In genomic region chr11:68032003-68032402, GRCh38 we compare ENCODE assay signal across 11 cellular contexts. TPM values are rescaled to one million over a fixed set of nuclear protein-coding genes. Genes with fewer than 3 reads are reported as not detected.
DNase-seq lines count a peak whose midpoint lies in the region; ATAC-seq, FAIRE-seq and TF ChIP-seq lines count a peak whose summit lies in the region.
"Had no signal": no experiment of that assay in that cellular context is flagged by ENCODE, and none has a peak within 500 bp of the region (broad histone marks: within the 10 kb centered on the region; RNA-seq: fewer than 3 reads in every experiment).

No MANE protein-coding gene starts in this region.

- TF ChIP-seq CTCF in KMS-11 (conservative IDR thresholded peaks at IDR 0.05; ENCODE audit: low read depth, low read length) (no peak), GM12878 (IDR thresholded peaks at IDR 0.05 in 2 of 3, conservative IDR thresholded peaks at IDR 0.05 in 1 of 3; ENCODE audit: control insufficient read depth in 2 of 3, extremely low read depth in 1 of 3, insufficient read depth in 1 of 3, low read depth in 3 of 3, low read length in 3 of 3) (no peak)

- peaks cover 0 to 3% of the 10 kb centered on the region in 2 donors for H3K27me3 Mint-ChIP-seq in CD8-positive, alpha-beta memory T cell
- no peaks in the 10 kb centered on the region for H3K27me3 Mint-ChIP-seq in natural killer cell treated with Interleukin-12 subunit alpha and Interleukin-12 subunit beta and Interleukin-15 and Interleukin-18, amount 100 ng/mL, for 72 hours

- H3K79me2 ChIP-seq in KMS-11 (ENCODE audit: insufficient read depth, low read depth) (peaks cover 14% of the 10 kb centered on the region; the same call in 1 of the 2 replicates), GM12878 (ENCODE audit: control insufficient read depth, insufficient read depth, low read length) (peaks cover 18% of the 10 kb centered on the region)

- H3K9ac ChIP-seq in KMS-11 (no peak overlapping the region), GM12878 (ENCODE audit: control insufficient read depth, insufficient read depth, low read length) (peak overlapping the region; percentile 99)

- CTCF ChIA-PET in CD8-positive, alpha-beta memory T cell (lab: Charles Lee) = no interaction called here
- CTCF ChIA-PET in GM12878 (lab: Yijun Ruan, JAX) = interaction anchor here (1.7 to 1.8 kb wide), 2 partner anchors 9 to 22 kb away, joined by 3 to 4 read pairs; partner anchors contain the start of gene ALDH3B1

- peak overlapping the region; percentile 72 to 99 (median 93) for H3K4me3 Mint-ChIP-seq in CD8-positive, alpha-beta memory T cell
- H3K4me3 Mint-ChIP-seq in natural killer cell treated with Interleukin-12 subunit alpha and Interleukin-12 subunit beta and Interleukin-15 and Interleukin-18, amount 100 ng/mL, for 72 hours = peak overlapping the region; percentile 87

- WGBS in GM12878 (ENCODE audit: insufficient coverage, insufficient replicate concordance, low lambda C conversion rate, missing lambda C conversion rate) = 87% methylated on average over 9 of the region's 9 CpGs

- POLR2A ChIA-PET in CD8-positive, alpha-beta memory T cell (lab: Charles Lee) = interaction anchor here (2.6 kb wide), 1 partner anchor 9 kb away, joined by 7 read pairs; no protein-coding TSS in a partner anchor
- POLR2A ChIA-PET in GM12878 (lab: Charles Lee) = no interaction called here

- no peak for TF ChIP-seq RAD21 in GM12878 (IDR thresholded peaks at IDR 0.05; ENCODE audit: insufficient read depth, low read depth, low read length)

- peak overlapping the region; percentile 48 to 96 (median 71) for H3K27ac Mint-ChIP-seq in CD8-positive, alpha-beta memory T cell
- peak overlapping the region; percentile 93 to 96 for H3K27ac Mint-ChIP-seq in natural killer cell treated with Interleukin-12 subunit alpha and Interleukin-12 subunit beta and Interleukin-15 and Interleukin-18, amount 100 ng/mL, for 72 hours

- in situ Hi-C loops in GM12878 (cut with MboI) = no loop called here

- H2AFZ ChIP-seq in KMS-11 (ENCODE audit: low read depth) (no peak overlapping the region), GM12878 (ENCODE audit: control insufficient read depth, low read depth, low read length) (no peak overlapping the region)

- H3K4me1 ChIP-seq in CD8-positive, alpha-beta memory T cell (ENCODE audit: insufficient read depth, low read length) = peaks cover 24% of the 10 kb centered on the region
- H3K4me1 ChIP-seq in KMS-11 (ENCODE audit: low read depth, poor library complexity, severe bottlenecking) (peaks cover 10% of the 10 kb centered on the region), GM12878 (ENCODE audit: control insufficient read depth, insufficient read depth, low read length) (peaks cover 14% of the 10 kb centered on the region)

- H4K20me1 ChIP-seq in KMS-11 (ENCODE audit: insufficient read depth) (no peaks in the 10 kb centered on the region), GM12878 (ENCODE audit: control insufficient read depth, insufficient read depth) (no peaks in the 10 kb centered on the region)

- peaks cover 0 to 32% (median 0%) of the 10 kb centered on the region in 3 donors for H3K36me3 Mint-ChIP-seq in CD8-positive, alpha-beta memory T cell
- no peaks in the 10 kb centered on the region for H3K36me3 Mint-ChIP-seq in natural killer cell treated with Interleukin-12 subunit alpha and Interleukin-12 subunit beta and Interleukin-15 and Interleukin-18, amount 100 ng/mL, for 72 hours

- H3K27ac ChIP-seq in CD8-positive, alpha-beta memory T cell (ENCODE audit: low read depth, low read length) = no peak overlapping the region
- H3K27ac ChIP-seq in KMS-11 = no peak overlapping the region
- no peak overlapping the region for H3K27ac ChIP-seq in GM12878 (ENCODE audit: control insufficient read depth, insufficient read depth)

- peaks cover 12% of the 10 kb centered on the region for H3K36me3 ChIP-seq in CD8-positive, alpha-beta memory T cell (ENCODE audit: insufficient read depth, low read length)
- H3K36me3 ChIP-seq in KMS-11 (ENCODE audit: insufficient read depth) (no peaks in the 10 kb centered on the region), GM12878 (ENCODE audit: control insufficient read depth in 2 of 2, insufficient read depth in 2 of 2, low read length in 1 of 2) (peaks cover 3 to 15% of the 10 kb centered on the region in 2 experiments; a peak in 3 of 4 replicates)

- peak overlapping the region; percentile 72 for H3K4me3 ChIP-seq in CD8-positive, alpha-beta memory T cell (ENCODE audit: low read length)
- H3K4me3 ChIP-seq in KMS-11 (IDR thresholded peaks at IDR 0.05; ENCODE audit: insufficient read depth, low read depth, low read length) = no peak overlapping the region
- H3K4me3 ChIP-seq in GM12878 = peak overlapping the region; percentile 89; the same call in 1 of the 2 replicates

- H3K4me1 Mint-ChIP-seq in CD8-positive, alpha-beta memory T cell = peaks cover 18 to 33% (median 22%) of the 10 kb centered on the region in 3 donors
- peaks cover 19 to 33% of the 10 kb centered on the region in 2 donors for H3K4me1 Mint-ChIP-seq in natural killer cell treated with Interleukin-12 subunit alpha and Interleukin-12 subunit beta and Interleukin-15 and Interleukin-18, amount 100 ng/mL, for 72 hours (ENCODE audit: low read depth in 2 of 2)

- no peaks in the 10 kb centered on the region for H3K9me3 ChIP-seq in CD8-positive, alpha-beta memory T cell (ENCODE audit: low read length)
- no peaks in the 10 kb centered on the region for H3K9me3 ChIP-seq in GM12878 (replicated peaks; ENCODE audit: control insufficient read depth, insufficient read depth, low read length)
- H3K9me3 ChIP-seq: neutrophil had no signal

- peak overlapping the region; percentile 66 for H3K4me2 ChIP-seq in KMS-11
- peak overlapping the region; percentile 89 for H3K4me2 ChIP-seq in GM12878 (ENCODE audit: control insufficient read depth, insufficient read depth)

- no peaks in the 10 kb centered on the region for H3K9me3 Mint-ChIP-seq in CD8-positive, alpha-beta memory T cell
- H3K9me3 Mint-ChIP-seq in natural killer cell treated with Interleukin-12 subunit alpha and Interleukin-12 subunit beta and Interleukin-15 and Interleukin-18, amount 100 ng/mL, for 72 hours = no peaks in the 10 kb centered on the region

- no peaks in the 10 kb centered on the region for H3K27me3 ChIP-seq in CD8-positive, alpha-beta memory T cell (ENCODE audit: insufficient read depth, low read length, poor library complexity, severe bottlenecking)
- no peaks in the 10 kb centered on the region for H3K27me3 ChIP-seq in KMS-11 (ENCODE audit: insufficient read depth, low read depth)
- no peaks in the 10 kb centered on the region for H3K27me3 ChIP-seq in GM12878 (replicated peaks in 1 of 2; ENCODE audit: control insufficient read depth in 2 of 2, insufficient read depth in 2 of 2, low read length in 1 of 2)
- H3K27me3 ChIP-seq: neutrophil had no signal

- RAD21 ChIA-PET in GM12878 (lab: Charles Lee; ENCODE audit: unreplicated experiment) = no interaction called here

- no peak for TF ChIP-seq POLR2A in GM12878 (IDR thresholded peaks at IDR 0.05; ENCODE audit: low read depth, low read length)

- no TSS peak for BruUV-seq in GM12878 (replicated peaks; lab: Mats Ljungman, UMichigan)

- ATAC-seq in GM12878 = no peak
- no peak for ATAC-seq in natural killer cell treated with Interleukin-12 subunit alpha and Interleukin-12 subunit beta and Interleukin-15 and Interleukin-18, amount 100 ng/mL, for 72 hours

- intact Hi-C loops in GM12878 (cut with micrococcal nuclease; ENCODE audit: unreplicated experiment) = loop anchor here (5.0 kb wide), 1 partner anchor 85 kb away; no protein-coding TSS in a partner anchor

- DNase-seq in CD8-positive, alpha-beta memory T cell = no peak
- no peak for DNase-seq in GM12878 (ENCODE audit: low read depth, low spot score)
- DNase-seq in natural killer cell treated with Interleukin-12 subunit alpha and Interleukin-12 subunit beta and Interleukin-15 and Interleukin-18, amount 100 ng/mL, for 72 hours (ENCODE audit: low spot score) = no peak
- no peak for DNase-seq in mucosa of gallbladder (ENCODE audit: low spot score)
- no peak for DNase-seq in AG08396 (ENCODE audit: low spot score)
- no peak for DNase-seq in NCI-H82 treated with DMSO at 0.1 percent for 48 hours (lab: John Stamatoyannopoulos, UW; ENCODE audit: unreplicated experiment)
- no peak for DNase-seq in SHP77 (lab: John Stamatoyannopoulos, UW)
- DNase-seq: activated gamma-delta T cell treated with Interleukin-2 at 50 U/mL for 16 hours, NCI-H1417 treated with DMSO at 0.1 percent for 48 hours had no signal

- no peak for FAIRE-seq in GM12878 (lab: Jason Lieb, UNC)

- SMC1A ChIA-PET in GM12878 (lab: Charles Lee; ENCODE audit: uncharacterized antibody, unreplicated experiment) = interaction anchor here (1.0 kb wide), 1 partner anchor 45 kb away, joined by 4 read pairs; no protein-coding TSS in a partner anchor

- TF ChIP-seq EP300 in GM12878 (IDR thresholded peaks at IDR 0.05; ENCODE audit: borderline replicate concordance in 1 of 2, control insufficient read depth in 1 of 2, low read depth in 2 of 2, low read length in 2 of 2) = no peak

RNA-seq across cellular contexts. Expression of gene NDUFS8, which starts 1.5 kb away (rescaled TPM):
- 100 to 1,000 TPM; 132 to 140 TPM for total RNA-seq in CD8-positive, alpha-beta memory T cell
- 170 TPM for polyA plus RNA-seq in CD8-positive, alpha-beta memory T cell
- total RNA-seq in GM12878 (2013; cell fraction: nucleolus; rRNA removed) = 26.5 and 35.4 TPM in 2 replicates
- total RNA-seq in GM12878 (2014; rRNA removed) (224 and 238 TPM in 2 replicates), GM12878 (2014; rRNA removed; fragmentation: Illumina TruSeq; extraction: Trizol) (67.9 and 69.2 TPM in 2 replicates), GM12878 (2021) (169 and 176 TPM in 2 replicates), mucosa of gallbladder (168 TPM)
- 53.0 TPM for polyA plus RNA-seq in GM12878 (2011; ENCODE audit: low read depth)
- polyA plus RNA-seq in GM12878 (2011; rRNA removed) (17.7 and 41.5 TPM in 2 replicates), GM12878 (2014; fragmentation: Illumina TruSeq; extraction: Trizol) (13.1 and 44.4 TPM in 2 replicates), GM12878 (2014; fragmentation: Nextera tagmentation; extraction: Ambion mirVana) (10 to 100 TPM; 17.6 to 71.2 TPM), GM12878 (2014; rRNA removed) (214 and 239 TPM in 2 replicates), GM12878 (2016; fragmentation: Nextera tagmentation; extraction: Ambion mirVana) (100 to 1,000 TPM; 300 to 308 TPM)
- 87.4 and 156 TPM in 2 replicates for polyA plus RNA-seq in GM12878 (2011; cell fraction: cytosol; rRNA removed)
- polyA plus RNA-seq in GM12878 (2011; cell fraction: nucleus; rRNA removed) = 97.0 and 109 TPM in 2 replicates
- 86.6 and 93.3 TPM in 2 replicates for polyA plus RNA-seq in GM12878 (2012)
- 41.8 and 80.4 TPM in 2 replicates for polyA minus RNA-seq in GM12878 (2011; rRNA and poly(A)+ RNA removed)
- 42.0 and 51.3 TPM in 2 replicates for polyA minus RNA-seq in GM12878 (2011; cell fraction: cytosol; rRNA and poly(A)+ RNA removed)
- 30.9 and 54.5 TPM in 2 replicates for polyA minus RNA-seq in GM12878 (2011; cell fraction: nucleus; rRNA and poly(A)+ RNA removed)
- 100 to 1,000 TPM; 124 to 143 TPM for total RNA-seq in natural killer cell treated with Interleukin-12 subunit alpha and Interleukin-12 subunit beta and Interleukin-15 and Interleukin-18, amount 100 ng/mL, for 72 hours

RNA-seq across cellular contexts. Expression of gene TCIRG1, which starts 6.8 kb away (rescaled TPM):
- 100 to 1,000 TPM; 108 to 126 TPM for total RNA-seq in CD8-positive, alpha-beta memory T cell
- polyA plus RNA-seq in CD8-positive, alpha-beta memory T cell = 48.1 TPM
- total RNA-seq in GM12878 (2013; cell fraction: nucleolus; rRNA removed) = 287 and 325 TPM in 2 replicates
- 143 and 166 TPM in 2 replicates for total RNA-seq in GM12878 (2014; rRNA removed)
- total RNA-seq in GM12878 (2014; rRNA removed; fragmentation: Illumina TruSeq; extraction: Trizol) = 18.9 and 20.4 TPM in 2 replicates
- 173 and 179 TPM in 2 replicates for total RNA-seq in GM12878 (2021)
- polyA plus RNA-seq in GM12878 (2011; ENCODE audit: low read depth) = 40.2 TPM
- polyA plus RNA-seq in GM12878 (2011; rRNA removed) = 20.8 and 51.2 TPM in 2 replicates
- polyA plus RNA-seq in GM12878 (2011; cell fraction: cytosol; rRNA removed) = 73.7 and 130 TPM in 2 replicates
- 2,133 and 2,164 TPM in 2 replicates for polyA plus RNA-seq in GM12878 (2011; cell fraction: nucleus; rRNA removed)
- polyA plus RNA-seq in GM12878 (2012) = 133 and 152 TPM in 2 replicates
- 3.0 and 18.6 TPM in 2 replicates for polyA plus RNA-seq in GM12878 (2014; fragmentation: Illumina TruSeq; extraction: Trizol)
- polyA plus RNA-seq in GM12878 (2014; fragmentation: Nextera tagmentation; extraction: Ambion mirVana) = 1 to 10 TPM in 1 of 2 experiments, under 1 TPM in 1; 0.76 to 7.5 TPM
- polyA plus RNA-seq in GM12878 (2014; rRNA removed) = 218 and 238 TPM in 2 replicates
- polyA plus RNA-seq in GM12878 (2016; fragmentation: Nextera tagmentation; extraction: Ambion mirVana) = 100 to 1,000 TPM; 124 to 148 TPM
- polyA minus RNA-seq in GM12878 (2011; rRNA and poly(A)+ RNA removed) = 36.7 and 83.1 TPM in 2 replicates
- polyA minus RNA-seq in GM12878 (2011; cell fraction: cytosol; rRNA and poly(A)+ RNA removed) = 30.3 and 36.8 TPM in 2 replicates
- polyA minus RNA-seq in GM12878 (2011; cell fraction: nucleus; rRNA and poly(A)+ RNA removed) = 200 and 263 TPM in 2 replicates
- total RNA-seq in natural killer cell treated with Interleukin-12 subunit alpha and Interleukin-12 subunit beta and Interleukin-15 and Interleukin-18, amount 100 ng/mL, for 72 hours = 100 to 1,000 TPM; 354 to 380 TPM
- total RNA-seq in mucosa of gallbladder = 151 TPM

RNA-seq across cellular contexts. Expression of gene ALDH3B1, which starts 21.9 kb away (rescaled TPM):
- total RNA-seq in CD8-positive, alpha-beta memory T cell = under 1 TPM; 0.20 to 0.33 TPM
- polyA plus RNA-seq in CD8-positive, alpha-beta memory T cell = 0.12 TPM
- not detected in 2 replicates for total RNA-seq in GM12878 (2013; cell fraction: nucleolus; rRNA removed)
- total RNA-seq in GM12878 (2014; rRNA removed) (0.17 and 0.60 TPM in 2 replicates), GM12878 (2014; rRNA removed; fragmentation: Illumina TruSeq; extraction: Trizol) (0.18 TPM in 1 of 2 replicates, not detected in the other), GM12878 (2021) (0.32 TPM in 1 of 2 replicates, not detected in the other), mucosa of gallbladder (34.8 TPM)
- not detected for polyA plus RNA-seq in GM12878 (2011; ENCODE audit: low read depth)
- polyA plus RNA-seq in GM12878 (2011; rRNA removed) (not detected in 2 replicates), GM12878 (2014; fragmentation: Illumina TruSeq; extraction: Trizol) (0.04 TPM in 1 of 2 replicates, not detected in the other), GM12878 (2014; fragmentation: Nextera tagmentation; extraction: Ambion mirVana) (under 1 TPM; 0.03 to 0.13 TPM), GM12878 (2014; rRNA removed) (0.19 and 0.23 TPM in 2 replicates), GM12878 (2016; fragmentation: Nextera tagmentation; extraction: Ambion mirVana) (under 1 TPM in 1 of 2 experiments, not detected in 1; 0.37 TPM)
- polyA plus RNA-seq in GM12878 (2011; cell fraction: cytosol; rRNA removed) = 0.01 TPM in 1 of 2 replicates, not detected in the other
- not detected in 2 replicates for polyA plus RNA-seq in GM12878 (2011; cell fraction: nucleus; rRNA removed)
- polyA plus RNA-seq in GM12878 (2012) = 0.13 and 0.14 TPM in 2 replicates
- polyA minus RNA-seq in GM12878 (2011; rRNA and poly(A)+ RNA removed) = not detected in 2 replicates
- polyA minus RNA-seq in GM12878 (2011; cell fraction: cytosol; rRNA and poly(A)+ RNA removed) = 0.94 and 1.0 TPM in 2 replicates
- 0.12 and 0.29 TPM in 2 replicates for polyA minus RNA-seq in GM12878 (2011; cell fraction: nucleus; rRNA and poly(A)+ RNA removed)
- total RNA-seq in natural killer cell treated with Interleukin-12 subunit alpha and Interleukin-12 subunit beta and Interleukin-15 and Interleukin-18, amount 100 ng/mL, for 72 hours = under 1 TPM; 0.25 to 0.98 TPM

RNA-seq across cellular contexts. Expression of gene UNC93B1, which starts 28.1 kb away (rescaled TPM):
- total RNA-seq in CD8-positive, alpha-beta memory T cell = 10 to 100 TPM in 1 of 2 experiments, 1 to 10 TPM in 1; 9.8 to 11.1 TPM
- polyA plus RNA-seq in CD8-positive, alpha-beta memory T cell = 26.5 TPM
- 59.2 TPM in 2 replicates for total RNA-seq in GM12878 (2013; cell fraction: nucleolus; rRNA removed)
- total RNA-seq in GM12878 (2014; rRNA removed) (61.9 and 67.8 TPM in 2 replicates), GM12878 (2014; rRNA removed; fragmentation: Illumina TruSeq; extraction: Trizol) (16.1 and 18.6 TPM in 2 replicates), GM12878 (2021) (75.6 and 79.7 TPM in 2 replicates), mucosa of gallbladder (107 TPM)
- 29.9 TPM for polyA plus RNA-seq in GM12878 (2011; ENCODE audit: low read depth)
- polyA plus RNA-seq in GM12878 (2011; rRNA removed) (18.5 and 41.1 TPM in 2 replicates), GM12878 (2014; fragmentation: Illumina TruSeq; extraction: Trizol) (8.1 and 25.3 TPM in 2 replicates), GM12878 (2014; fragmentation: Nextera tagmentation; extraction: Ambion mirVana) (1 to 10 TPM; 1.3 to 3.4 TPM), GM12878 (2014; rRNA removed) (73.1 and 79.9 TPM in 2 replicates), GM12878 (2016; fragmentation: Nextera tagmentation; extraction: Ambion mirVana) (10 to 100 TPM; 35.0 to 37.5 TPM)
- 38.3 and 51.7 TPM in 2 replicates for polyA plus RNA-seq in GM12878 (2011; cell fraction: cytosol; rRNA removed)
- 115 and 153 TPM in 2 replicates for polyA plus RNA-seq in GM12878 (2011; cell fraction: nucleus; rRNA removed)
- polyA plus RNA-seq in GM12878 (2012) = 54.8 and 57.9 TPM in 2 replicates
- polyA minus RNA-seq in GM12878 (2011; rRNA and poly(A)+ RNA removed) = 31.6 and 44.0 TPM in 2 replicates
- 18.9 and 20.0 TPM in 2 replicates for polyA minus RNA-seq in GM12878 (2011; cell fraction: cytosol; rRNA and poly(A)+ RNA removed)
- 24.2 and 31.8 TPM in 2 replicates for polyA minus RNA-seq in GM12878 (2011; cell fraction: nucleus; rRNA and poly(A)+ RNA removed)
- 10 to 100 TPM; 13.5 to 13.6 TPM for total RNA-seq in natural killer cell treated with Interleukin-12 subunit alpha and Interleukin-12 subunit beta and Interleukin-15 and Interleukin-18, amount 100 ng/mL, for 72 hours

Comparison
In these comparisons a context has a peak if more than half of its experiments do, and no peak if none do; other contexts are left out.
1. RNA of gene ALDH3B1, which starts 21.9 kb away (total RNA-seq): 34.8 TPM in mucosa of gallbladder (single experiment); 0.25 to 0.98 TPM in natural killer cell treated with Interleukin-12 subunit alpha and Interleukin-12 subunit beta and Interleukin-15 and Interleukin-18, amount 100 ng/mL, for 72 hours, 0.20 to 0.33 TPM in CD8-positive, alpha-beta memory T cell and 0.17 to 0.60 TPM in GM12878; every median in the first group is over 10 times any median in the second.